Comparison of ENCODE assay signal across 26 cellular contexts in genomic region chr17:17137731-17138585, GRCh38.
DNase-seq lines count a peak whose midpoint lies in the region; ATAC-seq and TF ChIP-seq lines count a peak whose summit lies in the region.
"Had no signal": no experiment of that assay in that cellular context is flagged by ENCODE, and none has a peak within 500 bp of the region (broad histone marks: within the 10 kb centered on the region; RNA-seq: fewer than 3 reads in every experiment).

No MANE protein-coding gene starts in this region.

- 94% methylated on average over 27 of the region's 30 CpGs for WGBS in hepatocyte (ENCODE audit: low lambda C conversion rate, missing lambda C conversion rate)

- peak overlapping the region in 1 of 2 donors; percentile 74 for H3K27ac Mint-ChIP-seq in activated naive CD4-positive, alpha-beta T cell treated with anti-CD3 and anti-CD28 coated beads, Interleukin-2, amount 50 U/mL, for 72 hours
- peak overlapping the region; percentile 62 for H3K27ac Mint-ChIP-seq in stimulated activated naive B cell treated with anti-CD40 and anti-IgM and Interleukin-4, amounts not matched to agents 10 μg/mL and 1 μg/mL and 100 μg/mL, for 72 hours
- H3K27ac Mint-ChIP-seq: activated naive CD8-positive, alpha-beta T cell treated with anti-CD3 and anti-CD28 coated beads, Interleukin-2, amount 50 U/mL, for 24 hours had no signal

- no peaks in the 10 kb centered on the region for H4K20me1 ChIP-seq in hepatocyte (ENCODE audit: insufficient read depth, poor library complexity, severe bottlenecking)

- no peaks in the 10 kb centered on the region for H3K27me3 Mint-ChIP-seq in stimulated activated naive B cell treated with anti-CD40 and anti-IgM and Interleukin-4, amounts not matched to agents 10 μg/mL and 1 μg/mL and 100 μg/mL, for 72 hours
- H3K27me3 Mint-ChIP-seq: activated naive CD8-positive, alpha-beta T cell treated with anti-CD3 and anti-CD28 coated beads, Interleukin-2, amount 50 U/mL, for 24 hours; brain; naive thymus-derived CD4-positive, alpha-beta T cell had no signal

- H3K4me2 ChIP-seq in hepatocyte = no peak overlapping the region

- H3K4me3 ChIP-seq in HEK293 (ENCODE audit: low read depth, low read length) (no peak overlapping the region), hepatocyte (no peak overlapping the region)
- H3K4me3 ChIP-seq: MG63, SJCRH30, uterus had no signal

- H3K27me3 ChIP-seq in hepatocyte = no peaks in the 10 kb centered on the region
- H3K27me3 ChIP-seq: MG63, SJCRH30, uterus had no signal

- H2AFZ ChIP-seq in hepatocyte = no peak overlapping the region
- H2AFZ ChIP-seq: parathyroid adenoma had no signal

- H3K27ac ChIP-seq in HEK293 (ENCODE audit: extremely low read depth, low read depth, low read length) (no peak overlapping the region), caudate nucleus (ENCODE audit: low read depth, low read length) (peak overlapping the region; percentile 52), hepatocyte (no peak overlapping the region)
- H3K27ac ChIP-seq: parathyroid adenoma, SJCRH30, uterus, VCaP had no signal

- no peaks in the 10 kb centered on the region for H3K9me3 ChIP-seq in HEK293 (ENCODE audit: control insufficient read depth, insufficient read depth, low read depth, low read length)
- no peaks in the 10 kb centered on the region for H3K9me3 ChIP-seq in hepatocyte (ENCODE audit: low read depth)
- H3K9me3 ChIP-seq: MG63, SJCRH30, uterus had no signal

- peak; percentile 54 to 62 for ATAC-seq in activated naive CD4-positive, alpha-beta T cell treated with anti-CD3 and anti-CD28 coated beads, Interleukin-2, amount 50 U/mL, for 72 hours
- peak; percentile 53 to 86 for ATAC-seq in stimulated activated naive B cell treated with anti-CD40 and anti-IgM and Interleukin-4, amounts not matched to agents 10 μg/mL and 1 μg/mL and 100 μg/mL, for 72 hours (replicated peaks)
- no peak for ATAC-seq in HG03045 (IDR thresholded peaks at IDR 0.05; ENCODE audit: unreplicated experiment)
- ATAC-seq: activated naive CD8-positive, alpha-beta T cell treated with anti-CD3 and anti-CD28 coated beads, Interleukin-2, amount 50 U/mL, for 24 hours; naive thymus-derived CD4-positive, alpha-beta T cell had no signal

- no peaks in the 10 kb centered on the region for H3K79me2 ChIP-seq in hepatocyte

- H3K4me1 ChIP-seq in HEK293 (ENCODE audit: control insufficient read depth, insufficient read depth, low read length) = no peaks in the 10 kb centered on the region
- H3K4me1 ChIP-seq in hepatocyte (ENCODE audit: insufficient read depth) = no peaks in the 10 kb centered on the region
- H3K4me1 ChIP-seq: parathyroid adenoma, SJCRH30, uterus had no signal

- H3K9me2 ChIP-seq in hepatocyte (replicated peaks; ENCODE audit: insufficient read depth) = no peaks in the 10 kb centered on the region

- no peaks in the 10 kb centered on the region for H3K36me3 Mint-ChIP-seq in activated naive CD4-positive, alpha-beta T cell treated with anti-CD3 and anti-CD28 coated beads, Interleukin-2, amount 50 U/mL, for 72 hours
- peaks cover 41 to 53% of the 10 kb centered on the region in 2 donors for H3K36me3 Mint-ChIP-seq in stimulated activated naive B cell treated with anti-CD40 and anti-IgM and Interleukin-4, amounts not matched to agents 10 μg/mL and 1 μg/mL and 100 μg/mL, for 72 hours

- TF ChIP-seq CTCF in HEK293 (tag by site-specific recombination; IDR thresholded peaks at IDR 0.05) (no peak), hepatocyte (IDR thresholded peaks at IDR 0.05; ENCODE audit: poor library complexity) (no peak)

- no peaks in the 10 kb centered on the region for H3K9me3 Mint-ChIP-seq in activated naive CD4-positive, alpha-beta T cell treated with anti-CD3 and anti-CD28 coated beads, Interleukin-2, amount 50 U/mL, for 72 hours
- no peaks in the 10 kb centered on the region for H3K9me3 Mint-ChIP-seq in stimulated activated naive B cell treated with anti-CD40 and anti-IgM and Interleukin-4, amounts not matched to agents 10 μg/mL and 1 μg/mL and 100 μg/mL, for 72 hours
- H3K9me3 Mint-ChIP-seq: activated naive CD8-positive, alpha-beta T cell treated with anti-CD3 and anti-CD28 coated beads, Interleukin-2, amount 50 U/mL, for 24 hours; activated T-helper 1 cell treated with anti-CD3 and anti-CD28 coated beads, Interleukin-12 subunit alpha, Interleukin-12 subunit beta, Interleukin-2, Interleukin-4 antibody, amounts not matched to agents 30 ng/mL and 10 ng/mL and 1 ng/mL, durations not matched to agents 14 hours and 24 hours and 36 hours; brain had no signal

- no peak for DNase-seq in activated naive CD4-positive, alpha-beta T cell treated with anti-CD3 and anti-CD28 coated beads, Interleukin-2, amount 50 U/mL, for 72 hours (ENCODE audit: low spot score in 2 of 2)
- DNase-seq in activated naive CD4-positive, alpha-beta T cell (lab: John Stamatoyannopoulos, UW) = no peak
- peak in 18 of 61 donors; percentile 28 to 94 (median 44) for DNase-seq in caudate nucleus (lab: John Stamatoyannopoulos, UW)
- no peak for DNase-seq in stimulated activated naive B cell treated with anti-CD40 and anti-IgM and Interleukin-4, amounts not matched to agents 10 μg/mL and 1 μg/mL and 100 μg/mL, for 72 hours
- no peak for DNase-seq in HuH-7.5 (ENCODE audit: low spot score)
- DNase-seq in hepatocyte (ENCODE audit: low spot score) = no peak
- DNase-seq: activated CD4-positive, alpha-beta T cell treated with anti-CD3 and anti-CD28 coated beads, Interleukin-2, amount 50 U/mL, for 48 hours; activated naive CD8-positive, alpha-beta T cell treated with anti-CD3 and anti-CD28 coated beads, Interleukin-2, amount 50 U/mL, for 24 hours; DMS 273 treated with DMSO at 0.1 percent for 48 hours; hippocampal formation; IMR-90; mammary epithelial cell; MG63; naive thymus-derived CD4-positive, alpha-beta T cell; NCI-H146; NCI-H774; SJCRH30; stimulated activated CD4-positive, alpha-beta T cell treated with anti-CD3 and anti-CD28 coated beads, Interleukin-4, amount 100 ng/mL, for 1 hour; uterus had no signal

- H3K4me1 Mint-ChIP-seq in stimulated activated naive B cell treated with anti-CD40 and anti-IgM and Interleukin-4, amounts not matched to agents 10 μg/mL and 1 μg/mL and 100 μg/mL, for 72 hours = peaks cover 7 to 10% of the 10 kb centered on the region in 2 donors
- H3K4me1 Mint-ChIP-seq: activated naive CD8-positive, alpha-beta T cell treated with anti-CD3 and anti-CD28 coated beads, Interleukin-2, amount 50 U/mL, for 24 hours had no signal

- H3K36me3 ChIP-seq in HEK293 (ENCODE audit: control insufficient read depth in 2 of 2, insufficient read depth in 1 of 2, low read length in 2 of 2) (peaks cover 6 to 97% of the 10 kb centered on the region in 2 experiments), hepatocyte (replicated peaks; ENCODE audit: insufficient read depth, low read depth) (no peaks in the 10 kb centered on the region)
- H3K36me3 ChIP-seq: uterus had no signal

- CTCF ChIA-PET in HEK293 (lab: Yijun Ruan, JAX) = no interaction called here

- no peak overlapping the region for H3K4me3 Mint-ChIP-seq in stimulated activated naive B cell treated with anti-CD40 and anti-IgM and Interleukin-4, amounts not matched to agents 10 μg/mL and 1 μg/mL and 100 μg/mL, for 72 hours
- H3K4me3 Mint-ChIP-seq: activated naive CD8-positive, alpha-beta T cell treated with anti-CD3 and anti-CD28 coated beads, Interleukin-2, amount 50 U/mL, for 24 hours; activated T-helper 1 cell treated with anti-CD3 and anti-CD28 coated beads, Interleukin-12 subunit alpha, Interleukin-12 subunit beta, Interleukin-2, Interleukin-4 antibody, amounts not matched to agents 30 ng/mL and 10 ng/mL and 1 ng/mL, durations not matched to agents 14 hours and 24 hours and 36 hours; brain; CD14-positive monocyte; naive thymus-derived CD4-positive, alpha-beta T cell had no signal

- POLR2A ChIA-PET in HEK293 (lab: Yijun Ruan, JAX) = no interaction called here

TF ChIP-seq in HEK293, 187 proteins besides CTCF, POLR2A, EP300 and RAD21:
- TF ChIP-seq ZFHX2 (tag by site-specific recombination; conservative IDR thresholded peaks at IDR 0.05) (peak; percentile 62), EGR2 (tag by site-specific recombination; IDR thresholded peaks at IDR 0.05; ENCODE audit: low read depth) (peak; percentile 50), MYNN (tag by site-specific recombination; IDR thresholded peaks at IDR 0.05; ENCODE audit: borderline replicate concordance) (no peak)
